In genomic region chr11:2249191-2249916, GRCh38 we compare ENCODE assay signal across 23 cellular contexts. TPM values are rescaled to one million over a fixed set of nuclear protein-coding genes. Genes with fewer than 3 reads are reported as not detected.
"Had no signal": no experiment of that assay in that cellular context is flagged by ENCODE, and none has a peak within 500 bp of the region (broad histone marks: within the 10 kb centered on the region; RNA-seq: fewer than 3 reads in every experiment).

No MANE protein-coding gene starts in this region.

- H3K4me1 ChIP-seq: esophagus squamous epithelium, gastroesophageal sphincter, left ventricle myocardium inferior, lower lobe of right lung, pancreas, suprapubic skin, tibial artery, upper lobe of left lung, uterus had no signal

- H3K4me3 ChIP-seq: esophagus squamous epithelium, gastroesophageal sphincter, left ventricle myocardium inferior, lower lobe of right lung, pancreas, suprapubic skin, tibial artery, upper lobe of left lung, uterus had no signal

- ATAC-seq: effector memory CD8-positive, alpha-beta T cell; gastroesophageal sphincter; left cardiac atrium; lower lobe of right lung; natural killer cell; pancreas; right cardiac atrium had no signal

- DNase-seq: effector memory CD8-positive, alpha-beta T cell; esophagus squamous epithelium; foreskin fibroblast; glutamatergic neuron; left cardiac atrium; left ventricle myocardium inferior; lower lobe of right lung; natural killer cell; nucleus accumbens; small intestine; stimulated activated CD4-positive, alpha-beta T cell treated with anti-CD3 and anti-CD28 coated beads, Interleukin-2, amount 100 ng/mL, for 48 hours; stimulated activated naive CD4-positive, alpha-beta T cell treated with Interleukin-2 at 50 U/mL for 16 hours; uterus had no signal

- FAIRE-seq: keratinocyte, pancreas, small intestine had no signal

- H3K36me3 ChIP-seq: esophagus squamous epithelium, gastroesophageal sphincter, left ventricle myocardium inferior, lower lobe of right lung, pancreas, suprapubic skin, tibial artery, upper lobe of left lung, uterus had no signal

- H3K27me3 ChIP-seq: pancreas, suprapubic skin, upper lobe of left lung had no signal

- H3K27ac ChIP-seq: epithelial cell of prostate, esophagus squamous epithelium, gastroesophageal sphincter, left ventricle myocardium inferior, lower lobe of right lung, pancreas, suprapubic skin, tibial artery, upper lobe of left lung, uterus had no signal

- H3K9me3 ChIP-seq: esophagus squamous epithelium, gastroesophageal sphincter, lower lobe of right lung, pancreas, suprapubic skin, tibial artery, upper lobe of left lung, uterus had no signal

RNA-seq across cellular contexts. Expression of gene ASCL2, which starts 21.0 kb away (rescaled TPM):
- total RNA-seq: left ventricle myocardium inferior, myocyte had no signal

RNA-seq across cellular contexts. Expression of gene C11orf21, which starts 52.4 kb away (rescaled TPM):
- total RNA-seq: myocyte, neural crest cell had no signal
- polyA plus RNA-seq: keratinocyte had no signal

RNA-seq across cellular contexts. Expression of gene TSPAN32, which starts 52.5 kb away (rescaled TPM):
- total RNA-seq: myocyte, neural crest cell had no signal
- polyA plus RNA-seq: keratinocyte had no signal
